Comparison of ENCODE assay signal across 25 cellular contexts in genomic region chr4:152488246-152488645, GRCh38. TPM values are rescaled to one million over a fixed set of nuclear protein-coding genes. Genes with fewer than 3 reads are reported as not detected.
DNase-seq lines count a peak whose midpoint lies in the region; ATAC-seq, FAIRE-seq and TF ChIP-seq lines count a peak whose summit lies in the region.
"Had no signal": no experiment of that assay in that cellular context is flagged by ENCODE, and none has a peak within 500 bp of the region (broad histone marks: within the 10 kb centered on the region; RNA-seq: fewer than 3 reads in every experiment).

No MANE protein-coding gene starts in this region.

- peaks cover 25% of the 10 kb centered on the region for H3K79me2 ChIP-seq in Karpas-422 (ENCODE audit: low read length)

- H3K27ac Mint-ChIP-seq in nephron = peak overlapping the region; percentile 61 to 83 (median 65)

- in situ Hi-C loops in SK-MEL-5 (cut with HindIII; ENCODE audit: low pct_unique_long_range_greater_than_20kb, low sequenced_read_pairs) = loop anchor here (25.0 kb wide), 1 partner anchor 149 kb away; no protein-coding TSS in a partner anchor

- H3K27ac ChIP-seq in Karpas-422 (ENCODE audit: low read length) = no peak overlapping the region
- H3K27ac ChIP-seq: SJSA1 had no signal

- no peaks in the 10 kb centered on the region for H3K27me3 ChIP-seq in Karpas-422 (ENCODE audit: low read length)
- H3K27me3 ChIP-seq: BE2C, SJSA1 had no signal

- FAIRE-seq in GM19239 (lab: Jason Lieb, UNC) = peak; percentile 70
- FAIRE-seq: GM12892, H54 had no signal

- intact Hi-C loops in left ventricle myocardium superior (cut with micrococcal nuclease) = no loop called here

- ATAC-seq in left ventricle myocardium superior = no peak

- H2AFZ ChIP-seq in Karpas-422 (ENCODE audit: low read length) = no peak overlapping the region

- DNase-seq in GM19239 (ENCODE audit: insufficient read length, low spot score) (no peak), SK-MEL-5 (ENCODE audit: low read depth, low spot score) (peak; percentile 86), NCI-H69 (lab: John Stamatoyannopoulos, UW) (no peak), left ventricle myocardium superior (no peak), Karpas-422 (no peak)
- no peak for DNase-seq in activated CD8-positive, alpha-beta memory T cell treated with anti-CD3 and anti-CD28 coated beads, Interleukin-2, amount 50 U/mL, for 4 hours
- DNase-seq: BE2C; DMS153; DND-41; Kasumi-1; NCI-H1092 treated with DMSO at 0.1 percent for 48 hours; NCI-H1436; NCI-H187; NCI-H2081 treated with DMSO at 0.1 percent for 48 hours; NCI-H2171 treated with DMSO at 0.1 percent for 48 hours; NCI-H345; NCI-H510A treated with DMSO at 0.1 percent for 48 hours; NCI-H774; NK-92 treated with Interleukin-12 subunit alpha and Interleukin-12 subunit beta, amount 100 ng/mL, for 24 hours; Right ventricle myocardium superior; RPMI8226 had no signal

- H3K4me1 Mint-ChIP-seq in nephron = peaks cover 8% of the 10 kb centered on the region

- no peak overlapping the region for H3K4me3 ChIP-seq in Karpas-422 (ENCODE audit: low read length)
- H3K4me3 ChIP-seq: SJSA1 had no signal

- H3K4me3 Mint-ChIP-seq in nephron = no peak overlapping the region

- peaks cover 74% of the 10 kb centered on the region for H4K20me1 ChIP-seq in Karpas-422 (ENCODE audit: insufficient read depth, low read depth, low read length)

- H3K27me3 Mint-ChIP-seq in nephron (ENCODE audit: low read depth) = no peaks in the 10 kb centered on the region

- peaks cover 4% of the 10 kb centered on the region for H3K36me3 Mint-ChIP-seq in nephron (ENCODE audit: low read depth)

- H3K9me3 Mint-ChIP-seq in nephron = no peaks in the 10 kb centered on the region

- no peaks in the 10 kb centered on the region for H3K36me3 ChIP-seq in Karpas-422 (ENCODE audit: insufficient read depth, low read length)
- H3K36me3 ChIP-seq: BE2C, SJSA1 had no signal

- H3K9me3 ChIP-seq in Karpas-422 (ENCODE audit: low read length) = no peaks in the 10 kb centered on the region
- H3K9me3 ChIP-seq: BE2C, SJSA1 had no signal

- no peak overlapping the region for H3K9ac ChIP-seq in Karpas-422 (ENCODE audit: low read length)

- H3K4me2 ChIP-seq in Karpas-422 (ENCODE audit: low read depth, low read length, poor library complexity, severe bottlenecking) = no peak overlapping the region

- no peak for TF ChIP-seq CTCF in nephron (IDR thresholded peaks at IDR 0.05; ENCODE audit: unreplicated experiment in 3 of 3)

- no peaks in the 10 kb centered on the region for H3K9me2 ChIP-seq in Karpas-422 (replicated peaks; ENCODE audit: insufficient read depth, low read length)

- 0 out of 2 replicates have a peak, but pooled peaks cover 3% of the 10 kb centered on the region for H3K4me1 ChIP-seq in Karpas-422 (ENCODE audit: low read length)

RNA-seq across cellular contexts. Expression of gene FBXW7, which starts 47.6 kb away (rescaled TPM):
- total RNA-seq in SK-MEL-5 (2014; rRNA removed; shearing (Covaris generic)) = 16.7 and 25.0 TPM in 2 replicates
- 5.6 and 5.9 TPM in 2 replicates for polyA plus RNA-seq in SK-MEL-5 (2015; cell fraction: cytosol; rRNA removed)
- polyA plus RNA-seq in SK-MEL-5 (2015; cell fraction: nucleus; rRNA removed) = 38.2 and 39.9 TPM in 2 replicates
- 59.4 TPM for total RNA-seq in left ventricle myocardium superior
- total RNA-seq in Karpas-422 (2014; rRNA removed; shearing (Covaris generic); ENCODE audit: low replicate concordance) = 30.9 and 44.4 TPM in 2 replicates
